In genomic region chr1:43707191-43708005, GRCh38 we compare ENCODE assay signal across 8 cellular contexts. TPM values are rescaled to one million over a fixed set of nuclear protein-coding genes. Genes with fewer than 3 reads are reported as not detected.
DNase-seq lines count a peak whose midpoint lies in the region; ATAC-seq and TF ChIP-seq lines count a peak whose summit lies in the region.

Gene ST3GAL3 (plus strand): TSS chr1:43707536. CDS start chr1:43736263, 28,727 bp downstream.

- H3K4me1 ChIP-seq in CD8-positive, alpha-beta T cell (ENCODE audit: insufficient read depth, low read length) = peaks cover 13% of the 10 kb centered on the region

- no peaks in the 10 kb centered on the region for H3K27me3 Mint-ChIP-seq in CD8-positive, alpha-beta T cell (ENCODE audit: low read depth)
- H3K27me3 Mint-ChIP-seq in memory B cell = no peaks in the 10 kb centered on the region

- no peaks in the 10 kb centered on the region for H3K9me3 ChIP-seq in CD8-positive, alpha-beta T cell (ENCODE audit: low read length)

- POLR2A ChIA-PET in CD8-positive, alpha-beta T cell (lab: Charles Lee) = interaction anchor here (0.6 to 1.4 kb wide), 5 partner anchors 8 to 925 kb away, joined by 3 to 16 read pairs (median 3); partner anchors contain the start of gene KDM4A

- DNase-seq in CD8-positive, alpha-beta T cell = peak; percentile 74 to 92 (median 88)
- DNase-seq in HPDE6-E6E7 (ENCODE audit: extremely low spot score) (peak; percentile 91), memory B cell (ENCODE audit: low spot score in 2 of 2) (peak; percentile 83 to 84)
- peak; percentile 86 for DNase-seq in NK-92 treated with Interleukin-12 subunit alpha and Interleukin-12 subunit beta, amount 100 ng/mL, for 24 hours (lab: John Stamatoyannopoulos, UW)
- peak; percentile 94 for DNase-seq in activated CD8-positive, alpha-beta memory T cell treated with anti-CD3 and anti-CD28 coated beads for 24 hours
- peak; percentile 80 for DNase-seq in effector CD8-positive, alpha-beta T cell (lab: John Stamatoyannopoulos, UW)
- DNase-seq in stimulated activated CD8-positive, alpha-beta memory T cell treated with anti-CD3 and anti-CD28 coated beads, Interleukin-12 subunit alpha, Interleukin-12 subunit beta, amount 100 ng/mL, for 1 hour (ENCODE audit: low read depth) = peak; percentile 78

- no peak for TF ChIP-seq CTCF in CD8-positive, alpha-beta T cell (IDR thresholded peaks at IDR 0.05)

- no peaks in the 10 kb centered on the region for H3K27me3 ChIP-seq in CD8-positive, alpha-beta T cell (ENCODE audit: insufficient read depth, low read length)

- peaks cover 30% of the 10 kb centered on the region for H3K4me1 Mint-ChIP-seq in CD8-positive, alpha-beta T cell (ENCODE audit: low read depth)
- peaks cover 22% of the 10 kb centered on the region for H3K4me1 Mint-ChIP-seq in memory B cell

- H3K27ac ChIP-seq in CD8-positive, alpha-beta T cell (ENCODE audit: low read depth, low read length) = peak within 1 kb of the TSS; percentile 58

- peak within 1 kb of the TSS; percentile 87 for H3K4me3 Mint-ChIP-seq in CD8-positive, alpha-beta T cell
- peak within 1 kb of the TSS; percentile 86 for H3K4me3 Mint-ChIP-seq in memory B cell

- CTCF ChIA-PET in CD8-positive, alpha-beta T cell (lab: Charles Lee) = interaction anchor here (0.7 kb wide), 1 partner anchor 113 kb away, joined by 3 read pairs; no protein-coding TSS in a partner anchor

- ATAC-seq in CD8-positive, alpha-beta T cell = peak; percentile 98
- ATAC-seq in GM19467 (IDR thresholded peaks at IDR 0.05; ENCODE audit: unreplicated experiment) = peak; percentile 96
- peak; percentile 95 for ATAC-seq in memory B cell (ENCODE audit: low read depth)

- H3K9me3 Mint-ChIP-seq in CD8-positive, alpha-beta T cell = no peaks in the 10 kb centered on the region
- H3K9me3 Mint-ChIP-seq in memory B cell = no peaks in the 10 kb centered on the region

- peak within 1 kb of the TSS; percentile 81 for H3K27ac Mint-ChIP-seq in CD8-positive, alpha-beta T cell
- H3K27ac Mint-ChIP-seq in memory B cell = peak within 1 kb of the TSS; percentile 41

- peak within 1 kb of the TSS; percentile 84 for H3K4me3 ChIP-seq in CD8-positive, alpha-beta T cell (ENCODE audit: low read depth, low read length)

- peaks cover 37% of the 10 kb centered on the region for H3K36me3 Mint-ChIP-seq in CD8-positive, alpha-beta T cell
- peaks cover 17% of the 10 kb centered on the region for H3K36me3 Mint-ChIP-seq in memory B cell

- H3K36me3 ChIP-seq in CD8-positive, alpha-beta T cell (ENCODE audit: insufficient read depth, low read length) = peaks cover 8% of the 10 kb centered on the region

- intact Hi-C loops in CD8-positive, alpha-beta T cell (cut with DNase I, micrococcal nuclease) = loop anchor here (1.0 to 2.0 kb wide), 7 partner anchors 57 to 323 kb away; partner anchors contain the start of genes IPO13 (in 2 of the 2), KDM4A (in 2 of the 2) and ATP6V0B (in 1 of the 2)

RNA-seq across cellular contexts. Expression of gene ST3GAL3, which starts in this region (rescaled TPM):
- total RNA-seq in CD8-positive, alpha-beta T cell = 10 to 100 TPM; 12.2 to 14.2 TPM

Comparison
In these comparisons a context has a peak if more than half of its experiments do, and no peak if none do; other contexts are left out.
1. Peak in every context shown above with its lines: DNase-seq, ATAC-seq, H3K4me3 ChIP-seq and H3K27ac ChIP-seq.